Comparison of ENCODE assay signal across 25 cellular contexts in the genomic region with DNA sequence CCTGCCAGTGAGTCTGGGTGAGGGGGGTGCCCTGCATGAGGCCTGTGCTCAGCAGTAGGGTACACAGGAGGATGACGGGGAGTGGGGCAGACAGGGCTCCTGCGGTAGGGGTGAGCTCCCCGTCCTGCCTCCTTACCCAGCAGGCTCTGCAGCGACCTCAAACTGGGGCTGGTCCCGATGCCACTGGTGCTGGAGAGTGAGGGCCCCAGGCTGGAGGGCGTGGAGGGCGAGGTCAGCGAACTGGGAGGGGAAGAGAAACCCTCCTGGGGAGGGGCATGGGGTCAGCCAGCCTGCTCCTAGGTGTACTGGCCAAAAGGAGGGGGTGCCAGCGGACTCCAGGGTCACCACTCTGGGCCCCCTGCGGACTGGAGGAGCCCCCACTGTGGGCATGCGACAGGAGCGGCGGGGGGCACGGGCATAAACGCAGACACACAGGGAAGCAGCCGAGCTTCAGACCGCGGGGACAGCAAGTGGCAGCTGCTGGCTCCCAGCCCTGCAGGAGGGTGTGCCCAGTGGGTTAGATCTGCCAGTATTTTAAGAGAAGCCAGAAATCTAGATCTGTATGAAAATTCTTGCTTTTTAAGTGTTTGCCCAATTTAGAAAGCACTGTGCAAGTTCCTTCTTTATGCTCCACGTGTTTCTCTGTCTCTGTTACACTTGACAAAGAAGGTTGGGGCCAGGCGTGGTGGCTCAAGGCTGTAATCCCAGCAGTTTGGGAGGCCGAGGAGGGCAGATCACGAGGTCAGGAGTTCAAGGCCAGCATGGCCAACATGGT. TPM values are rescaled to one million over a fixed set of nuclear protein-coding genes. Genes with fewer than 3 reads are reported as not detected.
DNase-seq lines count a peak whose midpoint lies in the region; TF ChIP-seq lines count a peak whose summit lies in the region.
"Had no signal": no experiment of that assay in that cellular context is flagged by ENCODE, and none has a peak within 500 bp of the region (broad histone marks: within the 10 kb centered on the region; RNA-seq: fewer than 3 reads in every experiment).

No MANE protein-coding gene starts in this region.

- H3K4me2 ChIP-seq in Karpas-422 (ENCODE audit: low read depth, low read length, poor library complexity, severe bottlenecking) (peak overlapping the region; percentile 84), mesenchymal stem cell (ENCODE audit: low read length, poor library complexity, severe bottlenecking) (no peak overlapping the region)

- peaks cover 7% of the 10 kb centered on the region for H3K4me1 ChIP-seq in BE2C
- peaks cover 77% of the 10 kb centered on the region for H3K4me1 ChIP-seq in Karpas-422 (ENCODE audit: low read length)
- H3K4me1 ChIP-seq in mesenchymal stem cell (ENCODE audit: control insufficient read depth, insufficient read depth, low read depth, low read length), result peaks cover 19% of the 10 kb centered on the region
- H3K4me1 ChIP-seq: breast epithelium, right lobe of liver, transverse colon had no signal

- H3K4me3 Mint-ChIP-seq in activated T-helper 1 cell treated with anti-CD3 and anti-CD28 coated beads, Interleukin-12 subunit alpha, Interleukin-12 subunit beta, Interleukin-2, Interleukin-4 antibody, amounts not matched to agents 30 ng/mL and 10 ng/mL and 1 ng/mL, durations not matched to agents 14 hours and 24 hours and 36 hours, result no peak overlapping the region
- H3K4me3 Mint-ChIP-seq: activated CD4-positive, alpha-beta memory T cell treated with anti-CD3 and anti-CD28 coated beads, Interleukin-2, amount 10 ng/mL, durations not matched to agents 7 days and 5 days; activated naive CD4-positive, alpha-beta T cell treated with anti-CD3 and anti-CD28 coated beads, Interleukin-2, amount 10 ng/mL, durations not matched to agents 7 days and 5 days; activated T-helper 17 cell treated with anti-CD3 and anti-CD28 coated beads, Interleukin-2, amount 50 U/mL, for 72 hours; T-cell had no signal

- peak overlapping the region; percentile 34 for H3K27ac Mint-ChIP-seq in activated T-helper 1 cell treated with anti-CD3 and anti-CD28 coated beads, Interleukin-12 subunit alpha, Interleukin-12 subunit beta, Interleukin-2, Interleukin-4 antibody, amounts not matched to agents 30 ng/mL and 10 ng/mL and 1 ng/mL, durations not matched to agents 14 hours and 24 hours and 36 hours
- H3K27ac Mint-ChIP-seq: activated CD4-positive, alpha-beta memory T cell treated with anti-CD3 and anti-CD28 coated beads, Interleukin-2, amount 10 ng/mL, durations not matched to agents 7 days and 5 days; activated naive CD4-positive, alpha-beta T cell treated with anti-CD3 and anti-CD28 coated beads, Interleukin-2, amount 10 ng/mL, durations not matched to agents 7 days and 5 days; activated T-helper 17 cell treated with anti-CD3 and anti-CD28 coated beads, Interleukin-2, amount 50 U/mL, for 72 hours; T-cell had no signal

- H3K79me1 ChIP-seq in mesenchymal stem cell (replicated peaks; ENCODE audit: low read length, poor library complexity, severe bottlenecking), result no peaks in the 10 kb centered on the region

- peak overlapping the region; percentile 7 for H4K91ac ChIP-seq in mesenchymal stem cell (ENCODE audit: low read length)

- no peak overlapping the region for H2BK5ac ChIP-seq in mesenchymal stem cell (ENCODE audit: low read depth, low read length, poor library complexity, severe bottlenecking)

- no peak overlapping the region for H2AK5ac ChIP-seq in mesenchymal stem cell (ENCODE audit: low read length, severe bottlenecking)

- no peaks in the 10 kb centered on the region for H3K4me1 Mint-ChIP-seq in activated T-helper 1 cell treated with anti-CD3 and anti-CD28 coated beads, Interleukin-12 subunit alpha, Interleukin-12 subunit beta, Interleukin-2, Interleukin-4 antibody, amounts not matched to agents 30 ng/mL and 10 ng/mL and 1 ng/mL, durations not matched to agents 14 hours and 24 hours and 36 hours (ENCODE audit: low read depth)
- H3K4me1 Mint-ChIP-seq: activated naive CD4-positive, alpha-beta T cell treated with anti-CD3 and anti-CD28 coated beads, Interleukin-2, amount 10 ng/mL, durations not matched to agents 7 days and 5 days; activated T-helper 17 cell treated with anti-CD3 and anti-CD28 coated beads, Interleukin-2, amount 50 U/mL, for 72 hours had no signal

- H3K23ac ChIP-seq in mesenchymal stem cell (ENCODE audit: low read length in 2 of 2), result no peak overlapping the region

- peak overlapping the region in 1 of 2 experiments; percentile 18 for H3K4ac ChIP-seq in mesenchymal stem cell (ENCODE audit: low read depth in 1 of 2, low read length in 2 of 2)

- H3K36me3 ChIP-seq in BE2C (no peaks in the 10 kb centered on the region), Karpas-422 (ENCODE audit: insufficient read depth, low read length) (peaks cover 26% of the 10 kb centered on the region), mesenchymal stem cell (ENCODE audit: control insufficient read depth in 1 of 2, insufficient read depth in 2 of 2, low read depth in 1 of 2, low read length in 2 of 2) (peaks cover 5 to 64% of the 10 kb centered on the region in 2 experiments)
- H3K36me3 ChIP-seq: breast epithelium had no signal

- H4K20me1 ChIP-seq in Karpas-422 (ENCODE audit: insufficient read depth, low read depth, low read length), result peaks cover 9% of the 10 kb centered on the region; the same call in 1 of the 2 replicates

- no peaks in the 10 kb centered on the region for H3K9me3 Mint-ChIP-seq in activated T-helper 1 cell treated with anti-CD3 and anti-CD28 coated beads, Interleukin-12 subunit alpha, Interleukin-12 subunit beta, Interleukin-2, Interleukin-4 antibody, amounts not matched to agents 30 ng/mL and 10 ng/mL and 1 ng/mL, durations not matched to agents 14 hours and 24 hours and 36 hours
- H3K9me3 Mint-ChIP-seq: activated CD4-positive, alpha-beta memory T cell treated with anti-CD3 and anti-CD28 coated beads, Interleukin-2, amount 10 ng/mL, durations not matched to agents 7 days and 5 days; activated naive CD4-positive, alpha-beta T cell treated with anti-CD3 and anti-CD28 coated beads, Interleukin-2, amount 10 ng/mL, durations not matched to agents 7 days and 5 days; activated T-helper 17 cell treated with anti-CD3 and anti-CD28 coated beads, Interleukin-2, amount 50 U/mL, for 72 hours; T-cell had no signal

- H3K14ac ChIP-seq in mesenchymal stem cell (ENCODE audit: low read length in 2 of 2), result no peak overlapping the region

- no peaks in the 10 kb centered on the region for H3K79me2 ChIP-seq in Karpas-422 (ENCODE audit: low read length)

- no peak overlapping the region for H4K8ac ChIP-seq in mesenchymal stem cell (ENCODE audit: low read length)

- H3K9ac ChIP-seq in Karpas-422 (ENCODE audit: low read length), result peak overlapping the region; percentile 81
- no peak overlapping the region for H3K9ac ChIP-seq in mesenchymal stem cell (ENCODE audit: low read length)

- H2BK12ac ChIP-seq in mesenchymal stem cell (ENCODE audit: low read length in 2 of 2), result no peak overlapping the region

- no peak for TF ChIP-seq CTCF in BE2C (IDR thresholded peaks at IDR 0.05; ENCODE audit: low read depth, low read length)

- DNase-seq in BE2C (peak; percentile 7), Karpas-422 (peak; percentile 96), mesenchymal stem cell (no peak), ecto neural progenitor cell (ENCODE audit: low spot score) (no peak), UCSD-AML1 (lab: John Stamatoyannopoulos, UW; ENCODE audit: unreplicated experiment) (no peak), 8988T (no peak)
- no peak for DNase-seq in activated T-helper 1 cell treated with anti-CD3 and anti-CD28 coated beads, Interleukin-12 subunit alpha, Interleukin-12 subunit beta, Interleukin-2, Interleukin-4 antibody, amounts not matched to agents 30 ng/mL and 10 ng/mL and 1 ng/mL, durations not matched to agents 14 hours and 24 hours and 36 hours (ENCODE audit: low spot score)
- DNase-seq in activated CD4-positive, alpha-beta T cell treated with anti-CD3 and anti-CD28 coated beads, Interleukin-2, amount 50 U/mL, for 1 hour, result no peak
- DNase-seq: activated CD4-positive, alpha-beta memory T cell treated with anti-CD3 and anti-CD28 coated beads, Interleukin-2, amount 10 ng/mL, durations not matched to agents 7 days and 5 days; activated CD4-positive, CD25-positive, alpha-beta regulatory T cell treated with anti-CD3 and anti-CD28 coated beads, Interleukin-2, amount 50 U/mL, for 72 hours; activated CD8-positive, alpha-beta memory T cell treated with anti-CD3 and anti-CD28 coated beads, Interleukin-2, amount 50 U/mL, for 4 hours; activated naive CD4-positive, alpha-beta T cell treated with anti-CD3 and anti-CD28 coated beads, Interleukin-2, amount 10 ng/mL, durations not matched to agents 7 days and 5 days; DMS 273 treated with DMSO at 0.1 percent for 48 hours; effector CD4-positive, alpha-beta T cell; H7; NCI-H146; NCI-H446 treated with DMSO at 0.1 percent for 48 hours; NCI-H774; right lobe of liver; stimulated activated CD4-positive, alpha-beta T cell treated with anti-CD3 and anti-CD28 coated beads, Interleukin-2, amount 100 ng/mL, for 48 hours; T-cell; transverse colon had no signal

- H3K27ac ChIP-seq in Karpas-422 (ENCODE audit: low read length) (peak overlapping the region; percentile 96), mesenchymal stem cell (ENCODE audit: low read length, poor library complexity, severe bottlenecking) (no peak overlapping the region)
- H3K27ac ChIP-seq: breast epithelium, neutrophil, right lobe of liver, transverse colon had no signal

- H3K36me3 Mint-ChIP-seq in activated T-helper 1 cell treated with anti-CD3 and anti-CD28 coated beads, Interleukin-12 subunit alpha, Interleukin-12 subunit beta, Interleukin-2, Interleukin-4 antibody, amounts not matched to agents 30 ng/mL and 10 ng/mL and 1 ng/mL, durations not matched to agents 14 hours and 24 hours and 36 hours (ENCODE audit: low read depth), result peaks cover 14% of the 10 kb centered on the region

- no peak overlapping the region for H2BK120ac ChIP-seq in mesenchymal stem cell (ENCODE audit: low read depth, low read length)

- no peak overlapping the region for H3K18ac ChIP-seq in mesenchymal stem cell (ENCODE audit: low read depth in 1 of 2, low read length in 2 of 2)

- H2AFZ ChIP-seq in Karpas-422 (ENCODE audit: low read length), result no peak overlapping the region
- no peak overlapping the region for H2AFZ ChIP-seq in mesenchymal stem cell (ENCODE audit: low read depth, low read length)

- intact Hi-C loops in activated T-helper 1 cell treated with anti-CD3 and anti-CD28 coated beads, Interleukin-12 subunit alpha, Interleukin-12 subunit beta, Interleukin-2, Interleukin-4 antibody, amounts not matched to agents 30 ng/mL and 10 ng/mL and 1 ng/mL, durations not matched to agents 14 hours and 24 hours and 36 hours (cut with micrococcal nuclease), result no loop called here

- H3K27me3 ChIP-seq in BE2C, result no peaks in the 10 kb centered on the region
- H3K27me3 ChIP-seq in Karpas-422 (ENCODE audit: low read length), result no peaks in the 10 kb centered on the region
- H3K27me3 ChIP-seq in mesenchymal stem cell (ENCODE audit: control insufficient read depth in 1 of 2, insufficient read depth in 1 of 2, low read length in 2 of 2), result no peaks in the 10 kb centered on the region
- H3K27me3 ChIP-seq: breast epithelium, neutrophil, right lobe of liver, transverse colon had no signal

- H3K4me3 ChIP-seq in BE2C (ENCODE audit: low read depth, low read length) (no peak overlapping the region), Karpas-422 (ENCODE audit: low read length) (peak overlapping the region; percentile 66), mesenchymal stem cell (ENCODE audit: insufficient read depth in 1 of 2, low read depth in 1 of 2, low read length in 2 of 2) (no peak overlapping the region)
- H3K4me3 ChIP-seq: breast epithelium, right lobe of liver, transverse colon had no signal

- no peaks in the 10 kb centered on the region for H3K9me2 ChIP-seq in Karpas-422 (replicated peaks; ENCODE audit: insufficient read depth, low read length)

- 92% methylated on average over 22 of the region's 22 CpGs for WGBS in mesenchymal stem cell

- H2BK15ac ChIP-seq in mesenchymal stem cell (ENCODE audit: low read depth, poor library complexity, severe bottlenecking), result no peak overlapping the region

- no peaks in the 10 kb centered on the region for H3K27me3 Mint-ChIP-seq in activated T-helper 1 cell treated with anti-CD3 and anti-CD28 coated beads, Interleukin-12 subunit alpha, Interleukin-12 subunit beta, Interleukin-2, Interleukin-4 antibody, amounts not matched to agents 30 ng/mL and 10 ng/mL and 1 ng/mL, durations not matched to agents 14 hours and 24 hours and 36 hours (ENCODE audit: insufficient read depth)
- H3K27me3 Mint-ChIP-seq: activated CD4-positive, alpha-beta memory T cell treated with anti-CD3 and anti-CD28 coated beads, Interleukin-2, amount 10 ng/mL, durations not matched to agents 7 days and 5 days; activated naive CD4-positive, alpha-beta T cell treated with anti-CD3 and anti-CD28 coated beads, Interleukin-2, amount 10 ng/mL, durations not matched to agents 7 days and 5 days; activated T-helper 17 cell treated with anti-CD3 and anti-CD28 coated beads, Interleukin-2, amount 50 U/mL, for 72 hours; T-cell had no signal

- H3K9me3 ChIP-seq in BE2C (no peaks in the 10 kb centered on the region), Karpas-422 (ENCODE audit: low read length) (no peaks in the 10 kb centered on the region), mesenchymal stem cell (ENCODE audit: control insufficient read depth, low read length) (no peaks in the 10 kb centered on the region)
- H3K9me3 ChIP-seq: breast epithelium, neutrophil, right lobe of liver, transverse colon had no signal

RNA-seq across cellular contexts. Expression of a gene that starts 9.0 kb away (rescaled TPM):
- polyA plus RNA-seq in BE2C (2012; ENCODE audit: insufficient read depth, insufficient read length, low read depth), result 147 TPM
- 4.1 and 8.9 TPM in 2 replicates for total RNA-seq in Karpas-422 (2014; rRNA removed; shearing (Covaris generic); ENCODE audit: low replicate concordance)
- 0.18 TPM in 1 of 2 replicates, not detected in the other for total RNA-seq in activated T-helper 1 cell treated with anti-CD3 and anti-CD28 coated beads, Interleukin-12 subunit alpha, Interleukin-12 subunit beta, Interleukin-2, Interleukin-4 antibody, amounts not matched to agents 30 ng/mL and 10 ng/mL and 1 ng/mL, durations not matched to agents 14 hours and 24 hours and 36 hours
- polyA plus RNA-seq in mesenchymal stem cell (2013, experiment 1 of 2), result 127 TPM
- 127 TPM for polyA plus RNA-seq in mesenchymal stem cell (2013, experiment 2 of 2)

RNA-seq across cellular contexts. Expression of a gene that starts 11.5 kb away (rescaled TPM):
- polyA plus RNA-seq in BE2C (2012; ENCODE audit: insufficient read depth, insufficient read length, low read depth), result 216 TPM
- total RNA-seq in Karpas-422 (2014; rRNA removed; shearing (Covaris generic); ENCODE audit: low replicate concordance), result 65.6 and 126 TPM in 2 replicates
- 91.5 and 106 TPM in 2 replicates for total RNA-seq in activated T-helper 1 cell treated with anti-CD3 and anti-CD28 coated beads, Interleukin-12 subunit alpha, Interleukin-12 subunit beta, Interleukin-2, Interleukin-4 antibody, amounts not matched to agents 30 ng/mL and 10 ng/mL and 1 ng/mL, durations not matched to agents 14 hours and 24 hours and 36 hours
- polyA plus RNA-seq in mesenchymal stem cell (2013, experiment 1 of 2), result 39.3 TPM
- 43.3 TPM for polyA plus RNA-seq in mesenchymal stem cell (2013, experiment 2 of 2)

RNA-seq across cellular contexts. Expression of a gene that starts 46.8 kb away (rescaled TPM):
- 45.4 TPM for polyA plus RNA-seq in BE2C (2012; ENCODE audit: insufficient read depth, insufficient read length, low read depth)
- total RNA-seq in Karpas-422 (2014; rRNA removed; shearing (Covaris generic); ENCODE audit: low replicate concordance), result 0.07 TPM in 1 of 2 replicates, not detected in the other
- total RNA-seq in activated T-helper 1 cell treated with anti-CD3 and anti-CD28 coated beads, Interleukin-12 subunit alpha, Interleukin-12 subunit beta, Interleukin-2, Interleukin-4 antibody, amounts not matched to agents 30 ng/mL and 10 ng/mL and 1 ng/mL, durations not matched to agents 14 hours and 24 hours and 36 hours, result 0.54 TPM in 2 replicates
- 20.9 TPM for polyA plus RNA-seq in mesenchymal stem cell (2013, experiment 1 of 2)
- 19.9 TPM for polyA plus RNA-seq in mesenchymal stem cell (2013, experiment 2 of 2)

RNA-seq across cellular contexts. Expression of a gene that starts 53.7 kb away (rescaled TPM):
- 72.6 TPM for polyA plus RNA-seq in BE2C (2012; ENCODE audit: insufficient read depth, insufficient read length, low read depth)
- 46.2 and 84.9 TPM in 2 replicates for total RNA-seq in Karpas-422 (2014; rRNA removed; shearing (Covaris generic); ENCODE audit: low replicate concordance)
- 87.9 and 90.8 TPM in 2 replicates for total RNA-seq in activated T-helper 1 cell treated with anti-CD3 and anti-CD28 coated beads, Interleukin-12 subunit alpha, Interleukin-12 subunit beta, Interleukin-2, Interleukin-4 antibody, amounts not matched to agents 30 ng/mL and 10 ng/mL and 1 ng/mL, durations not matched to agents 14 hours and 24 hours and 36 hours
- 25.5 TPM for polyA plus RNA-seq in mesenchymal stem cell (2013, experiment 1 of 2)
- polyA plus RNA-seq in mesenchymal stem cell (2013, experiment 2 of 2), result 22.1 TPM

Comparison
In these comparisons a context has a peak if more than half of its experiments do, and no peak if none do; other contexts are left out.
1. DNase-seq: peak in BE2C (single experiment) and Karpas-422 (single experiment); none in activated T-helper 1 cell treated with anti-CD3 and anti-CD28 coated beads, Interleukin-12 subunit alpha, Interleukin-12 subunit beta, Interleukin-2, Interleukin-4 antibody, amounts not matched to agents 30 ng/mL and 10 ng/mL and 1 ng/mL, durations not matched to agents 14 hours and 24 hours and 36 hours (single experiment), mesenchymal stem cell (single experiment), ecto neural progenitor cell (single experiment), activated CD4-positive, alpha-beta T cell treated with anti-CD3 and anti-CD28 coated beads, Interleukin-2, amount 50 U/mL, for 1 hour (single experiment), UCSD-AML1 (single experiment) and 8988T (single experiment).